In the genomic region with DNA sequence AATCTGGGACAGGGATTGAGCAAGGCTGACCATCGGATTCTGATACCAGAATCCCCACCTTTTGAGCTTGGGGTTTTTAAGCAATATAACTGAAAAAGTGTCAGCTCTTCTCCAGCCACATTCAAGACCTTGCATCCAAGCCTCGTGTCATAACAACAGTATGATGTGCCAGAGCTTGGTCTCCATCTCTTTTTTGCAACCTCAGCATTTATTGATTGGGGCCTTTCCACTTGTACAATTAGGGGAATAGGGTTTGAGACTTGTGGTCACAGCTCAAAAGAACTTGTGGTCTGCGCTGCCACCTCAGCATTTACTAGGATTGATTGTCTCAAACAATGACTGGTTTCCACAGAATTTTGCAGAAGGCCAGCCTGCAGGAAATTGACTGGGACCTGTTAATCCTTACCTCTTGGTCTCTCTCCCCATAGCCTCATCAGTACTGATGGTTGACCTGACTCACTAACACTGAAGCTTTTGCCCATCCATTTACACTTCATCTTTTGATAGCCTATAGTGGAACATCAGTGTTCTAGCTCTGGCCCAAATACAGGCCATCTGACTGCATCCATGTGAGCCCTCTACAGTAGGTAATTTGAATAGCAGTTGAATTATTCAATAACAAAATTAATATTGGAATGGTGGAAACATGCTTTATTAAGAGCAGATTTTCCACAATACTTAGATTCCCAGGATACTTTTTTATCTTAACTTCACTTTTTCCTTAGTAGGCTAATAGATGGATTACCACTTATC, we compare ENCODE assay signal across 1 cellular context.
TF ChIP-seq lines count a peak whose summit lies in the region.

No MANE protein-coding gene starts in this region.

TF ChIP-seq in HCT116, 20 proteins besides CTCF, POLR2A, EP300 and RAD21 (continued from another document):
- TF ChIP-seq, protein P1, sequence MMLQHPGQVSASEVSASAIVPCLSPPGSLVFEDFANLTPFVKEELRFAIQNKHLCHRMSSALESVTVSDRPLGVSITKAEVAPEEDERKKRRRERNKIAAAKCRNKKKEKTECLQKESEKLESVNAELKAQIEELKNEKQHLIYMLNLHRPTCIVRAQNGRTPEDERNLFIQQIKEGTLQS (IDR thresholded peaks at IDR 0.05) = no peak
- no peak for TF ChIP-seq MAX (IDR thresholded peaks at IDR 0.05)
